Comparison of ENCODE assay signal across 1 cellular context in genomic region chr1:167984886-167985489, GRCh38.
TF ChIP-seq lines count a peak whose summit lies in the region.

No MANE protein-coding gene starts in this region.

TF ChIP-seq in K562, 482 proteins besides CTCF, POLR2A, EP300 and RAD21 (continued from another document and continues in another):
- TF ChIP-seq PBX2 (CRISPR knock-in tag; IDR thresholded peaks at IDR 0.05; ENCODE audit: low read depth) (no peak), PBX2 (tag; conservative IDR thresholded peaks at IDR 0.05; ENCODE audit: low read depth) (no peak), ZNF778 (CRISPR knock-in tag; IDR thresholded peaks at IDR 0.05) (no peak), GTF2A2 (tag; IDR thresholded peaks at IDR 0.05) (no peak), ZNF830 (CRISPR knock-in tag; IDR thresholded peaks at IDR 0.05) (no peak), ZBTB26 (CRISPR knock-in tag; IDR thresholded peaks at IDR 0.05) (peak; percentile 79; the same call in 1 of the 2 replicates), SRF (CRISPR knock-in tag; IDR thresholded peaks at IDR 0.05) (no peak), ZNF395 (CRISPR knock-in tag; IDR thresholded peaks at IDR 0.05) (no peak), RERE (CRISPR knock-in tag; IDR thresholded peaks at IDR 0.05; ENCODE audit: borderline replicate concordance) (no peak), E2F3 (CRISPR knock-in tag; IDR thresholded peaks at IDR 0.05) (no peak), ZNF436 (CRISPR knock-in tag; IDR thresholded peaks at IDR 0.05) (no peak), SMARCC2 (IDR thresholded peaks at IDR 0.05; ENCODE audit: low read depth) (peak; percentile 94), TEAD4 (IDR thresholded peaks at IDR 0.05; ENCODE audit: low read length) (peak; percentile 93), TEAD4 (CRISPR knock-in tag; IDR thresholded peaks at IDR 0.05; ENCODE audit: borderline replicate concordance) (no peak), MTA1 (IDR thresholded peaks at IDR 0.05; ENCODE audit: borderline replicate concordance) (peak; percentile 91; the same call in 1 of the 2 replicates), NFE2 (IDR thresholded peaks at IDR 0.05; ENCODE audit: low read depth) (peak; percentile 63), REST (CRISPR knock-in tag; IDR thresholded peaks at IDR 0.05; ENCODE audit: low read depth) (no peak), ZNF407 (IDR thresholded peaks at IDR 0.05; ENCODE audit: low read depth) (no peak), ELF4 (CRISPR knock-in tag; IDR thresholded peaks at IDR 0.05) (peak; percentile 94), ZFPM2 (CRISPR knock-in tag; IDR thresholded peaks at IDR 0.05) (no peak), CHD4 (IDR thresholded peaks at IDR 0.05; ENCODE audit: insufficient read depth, insufficient replicate concordance, low read depth, low read length, poor library complexity, severe bottlenecking) (no peak), SMC3 (conservative IDR thresholded peaks at IDR 0.05; ENCODE audit: insufficient read depth, low read depth, low read length) (no peak), PRDM10 (IDR thresholded peaks at IDR 0.05; ENCODE audit: partially characterized antibody) (no peak), CHCHD3 (CRISPR knock-in tag; IDR thresholded peaks at IDR 0.05) (no peak), PHTF2 (CRISPR knock-in tag; IDR thresholded peaks at IDR 0.05) (no peak), HDAC6 (IDR thresholded peaks at IDR 0.05; ENCODE audit: low read depth, low read length) (no peak), ILK (tag; IDR thresholded peaks at IDR 0.05; ENCODE audit: borderline replicate concordance, low read depth) (no peak), BRCA1 (IDR thresholded peaks at IDR 0.05) (no peak), BRCA1 (CRISPR knock-in tag; IDR thresholded peaks at IDR 0.05) (no peak)
